In genomic region chr14:55366271-55366670, GRCh38 we compare ENCODE assay signal across 14 cellular contexts. TPM values are rescaled to one million over a fixed set of nuclear protein-coding genes. Genes with fewer than 3 reads are reported as not detected.
DNase-seq lines count a peak whose midpoint lies in the region; ATAC-seq and TF ChIP-seq lines count a peak whose summit lies in the region.
"Had no signal": no experiment of that assay in that cellular context is flagged by ENCODE, and none has a peak within 500 bp of the region (broad histone marks: within the 10 kb centered on the region; RNA-seq: fewer than 3 reads in every experiment).

No MANE protein-coding gene starts in this region.

- intact Hi-C loops in psoas muscle (cut with DNase I) (no loop called here), Right ventricle myocardium superior (cut with DNase I) (no loop called here)

- DNase-seq in Daoy (ENCODE audit: low read depth) (peak; percentile 63), RWPE2 (ENCODE audit: low spot score) (no peak), fibroblast of gingiva (ENCODE audit: low read depth) (peak; percentile 59), psoas muscle (no peak), hippocampal formation (lab: John Stamatoyannopoulos, UW) (no peak), Right ventricle myocardium superior (no peak)
- DNase-seq: activated CD8-positive, alpha-beta T cell treated with anti-CD3 and anti-CD28 coated beads, Interleukin-2, amount 10 ng/mL, durations not matched to agents 7 days and 5 days; DMS79 treated with DMSO at 0.1 percent for 48 hours; effector CD8-positive, alpha-beta T cell; NCI-H2107; SHP77 had no signal

- 19 to 33% (median 31%) methylated on average over 3 of the region's 3 CpGs for WGBS in psoas muscle, 3 donors

- H3K36me3 ChIP-seq in RWPE2 (ENCODE audit: low read depth): peaks cover 34% of the 10 kb centered on the region
- H3K36me3 ChIP-seq in psoas muscle (ENCODE audit: insufficient read depth in 1 of 2, low read depth in 1 of 2): peaks cover 0 to 37% of the 10 kb centered on the region in 2 donors

- no peak for TF ChIP-seq CTCF in RWPE2 (IDR thresholded peaks at IDR 0.05; ENCODE audit: poor library complexity, severe bottlenecking)
- TF ChIP-seq CTCF in psoas muscle (IDR thresholded peaks at IDR 0.05): no peak

- H3K4me1 ChIP-seq in RWPE2 (ENCODE audit: insufficient read depth, poor library complexity, severe bottlenecking) (peaks cover 9% of the 10 kb centered on the region), psoas muscle (no peaks in the 10 kb centered on the region)

- no peaks in the 10 kb centered on the region for H3K27me3 ChIP-seq in RWPE2 (ENCODE audit: insufficient read depth, poor library complexity, severe bottlenecking)
- no peaks in the 10 kb centered on the region for H3K27me3 ChIP-seq in psoas muscle (ENCODE audit: insufficient read depth in 3 of 3, low read length in 2 of 3)

- H3K4me3 ChIP-seq in RWPE2 (ENCODE audit: severe bottlenecking) (no peak overlapping the region), psoas muscle (no peak overlapping the region)
- H3K4me3 ChIP-seq: thoracic aorta had no signal

- H3K27ac ChIP-seq in RWPE2 (ENCODE audit: poor library complexity, severe bottlenecking) (peak overlapping the region; percentile 1), psoas muscle (peak overlapping the region; percentile 18)
- H3K27ac ChIP-seq: thoracic aorta had no signal

- no peaks in the 10 kb centered on the region for H3K9me3 ChIP-seq in RWPE2 (ENCODE audit: severe bottlenecking)
- H3K9me3 ChIP-seq in psoas muscle: no peaks in the 10 kb centered on the region
- H3K9me3 ChIP-seq: thoracic aorta had no signal

- peak; percentile 82 for ATAC-seq in RWPE2 (ENCODE audit: low read depth)
- peak; percentile 62 to 76 (median 64) for ATAC-seq in psoas muscle
- ATAC-seq in HG03342 (IDR thresholded peaks at IDR 0.05; ENCODE audit: unreplicated experiment): no peak
- no peak for ATAC-seq in HG02678 (IDR thresholded peaks at IDR 0.05; ENCODE audit: unreplicated experiment)
- no peak for ATAC-seq in Right ventricle myocardium superior (ENCODE audit: poor library complexity)
- ATAC-seq: activated CD8-positive, alpha-beta T cell treated with anti-CD3 and anti-CD28 coated beads, Interleukin-2, amount 10 ng/mL, durations not matched to agents 7 days and 5 days had no signal

RNA-seq across cellular contexts. Expression of gene ATG14, which starts 45.4 kb away (rescaled TPM):
- total RNA-seq in Daoy (2014; rRNA removed; shearing (Covaris generic)): 12.2 and 12.7 TPM in 2 replicates
- total RNA-seq in psoas muscle: 10 to 100 TPM in 2 of 4 donors, 1 to 10 TPM in 2; 7.4 to 15.1 (median 11.0) TPM
- 10 to 100 TPM in 1 of 3 donors, 1 to 10 TPM in 2; 4.3 to 13.9 (median 7.9) TPM for polyA plus RNA-seq in psoas muscle
- 12.3 TPM for total RNA-seq in Right ventricle myocardium superior

Comparison
In these comparisons a context has a peak if more than half of its experiments do, and no peak if none do; other contexts are left out.
1. DNase-seq: peak in Daoy (single experiment) and fibroblast of gingiva (single experiment); none in RWPE2 (single experiment), psoas muscle (0 of 2), hippocampal formation (0 of 2) and Right ventricle myocardium superior (single experiment).
2. ATAC-seq: peak in RWPE2 (single experiment) and psoas muscle (4 of 4); none in HG03342 (single experiment), HG02678 (single experiment) and Right ventricle myocardium superior (single experiment).